ENCODE assay signal across 9 cellular contexts in the genomic region with DNA sequence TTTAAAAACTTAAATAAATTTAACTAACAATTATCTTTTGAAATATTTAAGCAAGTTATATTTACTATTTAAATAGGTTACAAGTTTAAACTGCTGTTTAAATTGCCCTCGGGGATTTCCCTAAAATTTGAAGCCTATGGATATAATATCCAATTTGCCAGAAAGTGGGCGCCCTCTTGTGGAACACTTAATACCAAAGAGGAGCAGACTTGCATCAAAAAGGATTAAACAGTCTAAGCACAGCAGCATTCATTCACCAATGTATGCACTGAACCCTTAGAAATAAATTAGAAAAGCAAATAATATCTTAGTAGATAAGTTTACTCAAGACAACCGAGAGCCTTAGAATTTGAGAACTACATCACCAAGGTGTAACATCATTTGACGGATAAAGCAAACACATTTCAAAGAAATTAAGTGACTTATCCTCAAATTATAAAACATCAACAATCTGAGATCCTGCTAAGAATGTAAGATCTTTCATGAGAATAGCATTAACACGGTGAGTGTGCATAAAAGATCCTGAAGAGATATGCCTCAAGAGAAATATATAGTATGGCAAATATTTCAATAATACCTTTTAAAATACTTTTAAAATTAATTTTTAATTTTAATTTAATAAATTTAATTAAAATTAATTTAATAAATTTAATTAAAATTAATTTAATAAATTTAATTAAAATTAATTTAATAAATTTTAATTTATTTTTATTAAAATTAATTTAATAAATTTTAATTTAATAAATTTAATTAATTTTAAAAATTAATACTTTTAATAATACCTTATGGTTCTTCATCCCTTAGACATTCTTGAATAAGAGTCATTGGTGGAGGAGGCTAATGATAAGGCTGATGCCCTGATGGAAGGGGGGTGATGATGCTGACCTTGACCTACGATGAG. TPM values are rescaled to one million over a fixed set of nuclear protein-coding genes. Genes with fewer than 3 reads are reported as not detected.
A peak's percentile ranks its signal among the peaks of the same experiment; 100 is the strongest.
DNase-seq lines count a peak whose midpoint lies in the region; ATAC-seq and TF ChIP-seq lines count a peak whose summit lies in the region.
"Had no signal": no experiment of that assay in that cellular context is flagged by ENCODE, and none has a peak within 500 bp of the region (broad histone marks: within the 10 kb centered on the region; RNA-seq: fewer than 3 reads in every experiment).

No MANE protein-coding gene starts in this region.

- H3K4me1 ChIP-seq in KMS-11 (ENCODE audit: low read depth, poor library complexity, severe bottlenecking) = no peaks in the 10 kb centered on the region
- H3K4me1 ChIP-seq: BLaER1 had no signal

- no peaks in the 10 kb centered on the region for H3K27me3 ChIP-seq in KMS-11 (ENCODE audit: insufficient read depth, low read depth)
- H3K27me3 ChIP-seq: BLaER1 had no signal

- no peak overlapping the region for H3K4me2 ChIP-seq in KMS-11
- H3K4me2 ChIP-seq: BLaER1 had no signal

- H3K36me3 Mint-ChIP-seq in mesothelial cell of epicardium (no peaks in the 10 kb centered on the region), immature natural killer cell (no peaks in the 10 kb centered on the region)

- no peaks in the 10 kb centered on the region for H4K20me1 ChIP-seq in KMS-11 (ENCODE audit: insufficient read depth)
- H4K20me1 ChIP-seq: BLaER1 had no signal

- H3K4me1 Mint-ChIP-seq in mesothelial cell of epicardium (no peaks in the 10 kb centered on the region), immature natural killer cell (no peaks in the 10 kb centered on the region)

- H3K79me2 ChIP-seq in KMS-11 (ENCODE audit: insufficient read depth, low read depth) = no peaks in the 10 kb centered on the region

- no peak overlapping the region for H2AFZ ChIP-seq in KMS-11 (ENCODE audit: low read depth)

- H3K27ac Mint-ChIP-seq in mesothelial cell of epicardium (no peak overlapping the region), immature natural killer cell (no peak overlapping the region)

- DNase-seq in NCI-H1417 (lab: John Stamatoyannopoulos, UW) (peak; percentile 48 to 83 (median 73)), NCI-H1417 treated with DMSO at 0.1 percent for 48 hours (lab: John Stamatoyannopoulos, UW) (no peak), OCI-M2 (lab: John Stamatoyannopoulos, UW; ENCODE audit: unreplicated experiment) (peak; percentile 10), dedifferentiated amniotic fluid mesenchymal stem cell (ENCODE audit: extremely low spot score) (peak; percentile 85), mesothelial cell of epicardium (ENCODE audit: low spot score in 2 of 2, unreplicated experiment in 2 of 2) (peak in 1 of 2 experiments; percentile 44), immature natural killer cell (no peak)

- H3K4me3 Mint-ChIP-seq in mesothelial cell of epicardium = no peak overlapping the region
- H3K4me3 Mint-ChIP-seq in immature natural killer cell = no peak overlapping the region

- H3K36me3 ChIP-seq in KMS-11 (ENCODE audit: insufficient read depth) = no peaks in the 10 kb centered on the region; the same call in 1 of the 2 replicates
- H3K36me3 ChIP-seq: BLaER1 had no signal

- H3K27ac ChIP-seq in KMS-11 = no peak overlapping the region
- H3K27ac ChIP-seq: BLaER1 had no signal

- no peak overlapping the region for H3K4me3 ChIP-seq in KMS-11 (IDR thresholded peaks at IDR 0.05; ENCODE audit: insufficient read depth, low read depth, low read length)
- H3K4me3 ChIP-seq: BLaER1 had no signal

- peak; percentile 83 for TF ChIP-seq CTCF in KMS-11 (conservative IDR thresholded peaks at IDR 0.05; ENCODE audit: low read depth, low read length)
- TF ChIP-seq CTCF in mesothelial cell of epicardium (IDR thresholded peaks at IDR 0.05; ENCODE audit: unreplicated experiment) = peak; percentile 74

- H3K27me3 Mint-ChIP-seq in mesothelial cell of epicardium (ENCODE audit: low read depth) (peaks cover 3% of the 10 kb centered on the region), immature natural killer cell (ENCODE audit: low read depth in 3 of 3) (peaks cover 3 to 5% (median 3%) of the 10 kb centered on the region in 3 donors)

- ATAC-seq in GM18517 (IDR thresholded peaks at IDR 0.05; ENCODE audit: unreplicated experiment) = no peak

- no peak overlapping the region for H3K9ac ChIP-seq in KMS-11
- H3K9ac ChIP-seq: BLaER1 had no signal

- H3K9me3 Mint-ChIP-seq in mesothelial cell of epicardium (no peaks in the 10 kb centered on the region), immature natural killer cell (no peaks in the 10 kb centered on the region)

RNA-seq across cellular contexts. Expression of a gene that starts 11.5 kb away (rescaled TPM):
- total RNA-seq in mesothelial cell of epicardium = 0.16 TPM in 1 of 3 replicates, not detected in the others
- polyA plus RNA-seq in immature natural killer cell = not detected

RNA-seq across cellular contexts. Expression of a gene that starts 35.0 kb away (rescaled TPM):
- total RNA-seq in mesothelial cell of epicardium = not detected in 3 replicates
- polyA plus RNA-seq in immature natural killer cell = not detected

RNA-seq across cellular contexts. Expression of a gene that starts 46.6 kb away (rescaled TPM):
- 0.45 to 0.54 TPM (median 0.49 TPM) in 3 replicates for total RNA-seq in mesothelial cell of epicardium
- 1 to 10 TPM in 1 of 3 donors, under 1 TPM in 1, not detected in 1; 0.26 to 2.2 TPM for polyA plus RNA-seq in immature natural killer cell

Comparison
In these comparisons a context has a peak if more than half of its experiments do, and no peak if none do; other contexts are left out.
1. DNase-seq: peak in NCI-H1417 (3 of 3), OCI-M2 (single experiment) and dedifferentiated amniotic fluid mesenchymal stem cell (single experiment); none in NCI-H1417 treated with DMSO at 0.1 percent for 48 hours (single experiment) and immature natural killer cell (0 of 3).